8 cellular contexts compared by ENCODE assay signal in genomic region chr12:57518920-57519757, GRCh38. TPM values are rescaled to one million over a fixed set of nuclear protein-coding genes. Genes with fewer than 3 reads are reported as not detected.
DNase-seq lines count a peak whose midpoint lies in the region; ATAC-seq and TF ChIP-seq lines count a peak whose summit lies in the region.

No MANE protein-coding gene starts in this region.

- H3K79me2 ChIP-seq in OCI-LY1 (ENCODE audit: insufficient read depth, low read length) = peaks cover 11% of the 10 kb centered on the region

- peaks cover 21% of the 10 kb centered on the region for H3K36me3 Mint-ChIP-seq in type B pancreatic cell

- H3K9ac ChIP-seq in OCI-LY1 (ENCODE audit: low read length) = peak overlapping the region; percentile 90

- no peaks in the 10 kb centered on the region for H3K9me3 Mint-ChIP-seq in type B pancreatic cell

- H3K27ac ChIP-seq in OCI-LY1 (ENCODE audit: low read depth, low read length, poor library complexity, severe bottlenecking) (peak overlapping the region; percentile 76), cingulate gyrus (ENCODE audit: low read depth, low read length) (peak overlapping the region; percentile 94)

- ATAC-seq in HG02973 (IDR thresholded peaks at IDR 0.05; ENCODE audit: unreplicated experiment) = no peak

- H3K9me2 ChIP-seq in OCI-LY1 (ENCODE audit: low read depth, low read length) = no peaks in the 10 kb centered on the region

- no peak overlapping the region for H2AFZ ChIP-seq in OCI-LY1 (ENCODE audit: low read length)

- DNase-seq in lung microvascular endothelial cell (ENCODE audit: low read depth in 2 of 2) (peak; percentile 27 to 29), type B pancreatic cell (ENCODE audit: extremely low spot score, unreplicated experiment) (no peak), NCI-H510A treated with DMSO at 0.1 percent for 48 hours (lab: John Stamatoyannopoulos, UW) (no peak)
- no peak for DNase-seq in activated CD4-positive, CD25-positive, alpha-beta regulatory T cell treated with anti-CD3 and anti-CD28 coated beads, Interleukin-2, amount 50 U/mL, for 72 hours

- peak overlapping the region; percentile 99 for H3K27ac Mint-ChIP-seq in type B pancreatic cell

- peaks cover 54% of the 10 kb centered on the region for H3K36me3 ChIP-seq in OCI-LY1 (ENCODE audit: insufficient read depth, low read length)

- peak overlapping the region; percentile 87 for H3K4me2 ChIP-seq in OCI-LY1 (ENCODE audit: low read length)

- no peaks in the 10 kb centered on the region for H3K27me3 ChIP-seq in OCI-LY1 (ENCODE audit: insufficient read depth, low read length)

- H3K4me1 ChIP-seq in OCI-LY1 (ENCODE audit: insufficient read depth, low read length, severe bottlenecking) = peaks cover 43% of the 10 kb centered on the region

- no peaks in the 10 kb centered on the region for H4K20me1 ChIP-seq in OCI-LY1 (ENCODE audit: insufficient read depth, low read length)

- H3K27me3 Mint-ChIP-seq in type B pancreatic cell = no peaks in the 10 kb centered on the region

- H3K9me3 ChIP-seq in OCI-LY1 (ENCODE audit: low read length) = no peaks in the 10 kb centered on the region

- peak overlapping the region; percentile 99 for H3K4me3 Mint-ChIP-seq in type B pancreatic cell

- H3K4me3 ChIP-seq in GM12875 (ENCODE audit: low read depth, low read length) = peak overlapping the region; percentile 75
- H3K4me3 ChIP-seq in OCI-LY1 (ENCODE audit: low read depth, low read length, poor library complexity, severe bottlenecking) = peak overlapping the region; percentile 87

- TF ChIP-seq CTCF in GM12875 (IDR thresholded peaks at IDR 0.05; ENCODE audit: borderline replicate concordance, insufficient read depth, low read depth, low read length) = no peak
- TF ChIP-seq CTCF in OCI-LY1 (IDR thresholded peaks at IDR 0.05; ENCODE audit: low read length) = no peak
- no peak for TF ChIP-seq CTCF in type B pancreatic cell (conservative IDR thresholded peaks at IDR 0.05)

- H3K4me1 Mint-ChIP-seq in type B pancreatic cell (ENCODE audit: unreplicated experiment) = peaks cover 32% of the 10 kb centered on the region

- H3F3A ChIP-seq in OCI-LY1 (ENCODE audit: insufficient read depth, low read length) = 0 out of 2 replicates have a peak, but pooled peaks cover 10% of the 10 kb centered on the region

RNA-seq across cellular contexts. Expression of gene DDIT3, which starts 1.2 kb away (rescaled TPM):
- 4.6 and 12.5 TPM in 2 replicates for total RNA-seq in lung microvascular endothelial cell
- 17.7 and 32.3 TPM in 2 replicates for total RNA-seq in type B pancreatic cell (ENCODE audit: low replicate concordance)

RNA-seq across cellular contexts. Expression of gene MBD6, which starts 3.5 kb away (rescaled TPM):
- 2.8 and 6.9 TPM in 2 replicates for total RNA-seq in lung microvascular endothelial cell
- total RNA-seq in type B pancreatic cell (ENCODE audit: low replicate concordance) = 87.5 and 94.7 TPM in 2 replicates

RNA-seq across cellular contexts. Expression of gene DCTN2, which starts 27.9 kb away (rescaled TPM):
- total RNA-seq in lung microvascular endothelial cell (83.1 and 84.8 TPM in 2 replicates), type B pancreatic cell (ENCODE audit: low replicate concordance) (119 and 126 TPM in 2 replicates)

RNA-seq across cellular contexts. Expression of gene KIF5A, which starts 30.7 kb away (rescaled TPM):
- total RNA-seq in lung microvascular endothelial cell (under 0.01 TPM in 2 replicates), type B pancreatic cell (ENCODE audit: low replicate concordance) (1.4 and 4.4 TPM in 2 replicates)

RNA-seq across cellular contexts. Expression of gene MARS1, which starts 31.3 kb away (rescaled TPM):
- 63.0 and 123 TPM in 2 replicates for total RNA-seq in lung microvascular endothelial cell
- total RNA-seq in type B pancreatic cell (ENCODE audit: low replicate concordance) = 200 and 211 TPM in 2 replicates

Comparison
In these comparisons a context has a peak if more than half of its experiments do, and no peak if none do; other contexts are left out.
1. DNase-seq: peak in lung microvascular endothelial cell (2 of 2); none in type B pancreatic cell (single experiment), NCI-H510A treated with DMSO at 0.1 percent for 48 hours (single experiment) and activated CD4-positive, CD25-positive, alpha-beta regulatory T cell treated with anti-CD3 and anti-CD28 coated beads, Interleukin-2, amount 50 U/mL, for 72 hours (single experiment).
2. RNA of gene MBD6, which starts 3.5 kb away (total RNA-seq): 87.5 to 94.7 TPM in type B pancreatic cell; 2.8 to 6.9 TPM in lung microvascular endothelial cell; every median in the first group is over 10 times any median in the second.